1 cellular context compared by ENCODE assay signal in the genomic region with DNA sequence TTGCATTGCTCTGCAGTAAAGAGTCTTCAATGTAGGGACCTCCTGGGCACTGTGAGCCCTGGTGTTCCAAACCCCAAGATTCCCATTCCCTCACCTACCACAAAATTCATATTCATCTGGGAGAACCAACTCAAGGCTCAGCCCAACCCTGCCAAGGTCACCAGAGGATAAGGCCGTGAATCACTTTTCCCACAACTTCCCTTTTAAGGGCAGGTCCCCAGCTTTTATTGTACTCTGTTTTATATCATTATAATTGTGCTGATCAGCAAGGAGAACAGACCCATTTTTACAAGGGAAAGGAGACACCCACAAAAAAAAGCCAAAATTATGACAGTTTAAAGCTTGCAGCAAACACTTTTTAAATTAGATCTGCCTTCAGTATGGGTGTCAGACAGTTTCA.
TF ChIP-seq lines count a peak whose summit lies in the region.

No MANE protein-coding gene starts in this region.

TF ChIP-seq in HEK293, 187 proteins besides CTCF, POLR2A, EP300 and RAD21 (continued from another document):
- TF ChIP-seq, protein P1, sequence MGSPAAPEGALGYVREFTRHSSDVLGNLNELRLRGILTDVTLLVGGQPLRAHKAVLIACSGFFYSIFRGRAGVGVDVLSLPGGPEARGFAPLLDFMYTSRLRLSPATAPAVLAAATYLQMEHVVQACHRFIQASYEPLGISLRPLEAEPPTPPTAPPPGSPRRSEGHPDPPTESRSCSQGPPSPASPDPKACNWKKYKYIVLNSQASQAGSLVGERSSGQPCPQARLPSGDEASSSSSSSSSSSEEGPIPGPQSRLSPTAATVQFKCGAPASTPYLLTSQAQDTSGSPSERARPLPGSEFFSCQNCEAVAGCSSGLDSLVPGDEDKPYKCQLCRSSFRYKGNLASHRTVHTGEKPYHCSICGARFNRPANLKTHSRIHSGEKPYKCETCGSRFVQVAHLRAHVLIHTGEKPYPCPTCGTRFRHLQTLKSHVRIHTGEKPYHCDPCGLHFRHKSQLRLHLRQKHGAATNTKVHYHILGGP (tag by site-specific recombination; IDR thresholded peaks at IDR 0.05), result no peak
- TF ChIP-seq YY2 (tag by site-specific recombination; IDR thresholded peaks at IDR 0.05) (no peak), ZNF202 (tag by site-specific recombination; IDR thresholded peaks at IDR 0.05; ENCODE audit: borderline replicate concordance) (no peak)
TF ChIP-seq in HEK293: peak in this region for 1.
